Comparison of ENCODE assay signal across 17 cellular contexts in the genomic region with DNA sequence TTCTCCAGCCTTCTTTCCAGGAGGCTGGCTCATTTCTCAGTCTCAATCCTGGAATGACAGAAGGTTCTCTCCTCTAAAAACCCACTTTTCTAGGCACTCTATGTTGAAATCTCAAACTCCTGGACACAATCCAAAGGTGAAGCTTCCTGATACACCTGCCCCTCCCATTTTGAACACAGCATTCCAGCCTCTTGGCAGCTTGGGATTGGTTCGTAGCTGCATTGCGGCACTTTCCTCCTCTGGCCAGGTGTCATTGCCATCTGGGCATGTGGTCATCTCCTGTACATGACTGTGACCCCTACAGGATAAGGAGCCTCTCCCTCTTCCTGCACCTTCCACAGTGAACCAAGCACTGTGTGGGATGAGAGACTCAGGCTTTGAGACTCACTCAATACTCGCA.
DNase-seq lines count a peak whose midpoint lies in the region; ATAC-seq, FAIRE-seq and TF ChIP-seq lines count a peak whose summit lies in the region.
"Had no signal": no experiment of that assay in that cellular context is flagged by ENCODE, and none has a peak within 500 bp of the region (broad histone marks: within the 10 kb centered on the region; RNA-seq: fewer than 3 reads in every experiment).

No MANE protein-coding gene starts in this region.

- H3K27me3 ChIP-seq in sigmoid colon: no peaks in the 10 kb centered on the region

- H3K27ac ChIP-seq in sigmoid colon: no peak overlapping the region
- H3K27ac ChIP-seq: 22Rv1, HL-60 had no signal

- no peaks in the 10 kb centered on the region for H3K36me3 ChIP-seq in sigmoid colon

- DNase-seq in NCI-H2029 (lab: John Stamatoyannopoulos, UW): peak; percentile 13
- DNase-seq in NCI-H2029 treated with DMSO at 0.1 percent for 48 hours (lab: John Stamatoyannopoulos, UW): no peak
- no peak for DNase-seq in left lobe of liver (ENCODE audit: low spot score)
- peak; percentile 29 for DNase-seq in sigmoid colon
- no peak for DNase-seq in HTR-8/SVneo (ENCODE audit: insufficient read length, low spot score)
- no peak for DNase-seq in stimulated activated CD4-positive, alpha-beta T cell treated with anti-CD3 and anti-CD28 coated beads, Interleukin-4, amount 100 ng/mL, for 24 hours
- DNase-seq: COR-L47, DND-41, GDM1, IMR-90 had no signal

- 38 to 77% methylated on average over 3 of the region's 3 CpGs for WGBS in sigmoid colon, 2 donors

- no peaks in the 10 kb centered on the region for H3K9me3 ChIP-seq in sigmoid colon

- TF ChIP-seq CTCF in sigmoid colon (IDR thresholded peaks at IDR 0.05): no peak

- TF ChIP-seq POLR2A in sigmoid colon (IDR thresholded peaks at IDR 0.05): no peak

- FAIRE-seq in HTR-8/SVneo (lab: Jason Lieb, UNC): no peak
- FAIRE-seq: GM19239, H54 had no signal

- peaks cover 0 to 18% (median 10%) of the 10 kb centered on the region in 4 donors for H3K4me1 ChIP-seq in sigmoid colon

- ATAC-seq in left lobe of liver: peak; percentile 16
- ATAC-seq in HG03469 (IDR thresholded peaks at IDR 0.05; ENCODE audit: unreplicated experiment): no peak
- ATAC-seq: CD8-positive, alpha-beta T cell; HCT116 had no signal

- no peak overlapping the region for H3K4me3 ChIP-seq in sigmoid colon

- intact Hi-C loops in sigmoid colon (cut with DNase I): no loop called here

- no peak for TF ChIP-seq EP300 in sigmoid colon (IDR thresholded peaks at IDR 0.05)

Comparison
In these comparisons a context has a peak if more than half of its experiments do, and no peak if none do; other contexts are left out.
1. DNase-seq: peak in NCI-H2029 (single experiment) and sigmoid colon (single experiment); none in NCI-H2029 treated with DMSO at 0.1 percent for 48 hours (single experiment), left lobe of liver (single experiment), HTR-8/SVneo (single experiment) and stimulated activated CD4-positive, alpha-beta T cell treated with anti-CD3 and anti-CD28 coated beads, Interleukin-4, amount 100 ng/mL, for 24 hours (single experiment).